Comparison of ENCODE assay signal across 25 cellular contexts in genomic region chr14:72013606-72014129, GRCh38.
"Had no signal": no experiment of that assay in that cellular context is flagged by ENCODE, and none has a peak within 500 bp of the region (broad histone marks: within the 10 kb centered on the region; RNA-seq: fewer than 3 reads in every experiment).

No MANE protein-coding gene starts in this region.

- H3K4me3 Mint-ChIP-seq: activated CD4-positive, alpha-beta T cell treated with anti-CD3 and anti-CD28 coated beads, Interleukin-2, amount 10 ng/mL, durations not matched to agents 7 days and 5 days; activated CD8-positive, alpha-beta T cell treated with anti-CD3 and anti-CD28 coated beads for 36 hours; activated T-helper 17 cell treated with anti-CD3 and anti-CD28 coated beads, Interleukin-2, amount 50 U/mL, for 72 hours; natural killer cell; stimulated activated naive CD8-positive, alpha-beta T cell treated with anti-CD3 and anti-CD28 coated beads, Interleukin-15, Interleukin-2, amounts not matched to agents 100 ng/mL and 50 ng/mL, for 24 hours had no signal

- H3K27ac Mint-ChIP-seq: activated CD4-positive, alpha-beta T cell treated with anti-CD3 and anti-CD28 coated beads, Interleukin-2, amount 10 ng/mL, durations not matched to agents 7 days and 5 days; activated CD8-positive, alpha-beta T cell treated with anti-CD3 and anti-CD28 coated beads for 36 hours; activated naive CD4-positive, alpha-beta T cell treated with anti-CD3 and anti-CD28 coated beads, Interleukin-2, amount 50 U/mL, for 72 hours; activated T-helper 17 cell treated with anti-CD3 and anti-CD28 coated beads, Interleukin-2, amount 50 U/mL, for 72 hours; natural killer cell; stimulated activated naive CD8-positive, alpha-beta T cell treated with anti-CD3 and anti-CD28 coated beads, Interleukin-15, Interleukin-2, amounts not matched to agents 100 ng/mL and 50 ng/mL, for 24 hours had no signal

- FAIRE-seq: endothelial cell of umbilical vein, islet of Langerhans, TTC549 had no signal

- H3K4me1 Mint-ChIP-seq: activated CD4-positive, alpha-beta T cell treated with anti-CD3 and anti-CD28 coated beads, Interleukin-2, amount 10 ng/mL, durations not matched to agents 7 days and 5 days; activated T-helper 17 cell treated with anti-CD3 and anti-CD28 coated beads, Interleukin-2, amount 50 U/mL, for 72 hours; natural killer cell had no signal

- H3K27me3 ChIP-seq: gastrocnemius medialis, suprapubic skin, tibial nerve, uterus had no signal

- H3K4me1 ChIP-seq: gastrocnemius medialis, psoas muscle, suprapubic skin, uterus had no signal

- H3K9me3 Mint-ChIP-seq: activated CD4-positive, alpha-beta T cell treated with anti-CD3 and anti-CD28 coated beads, Interleukin-2, amount 10 ng/mL, durations not matched to agents 7 days and 5 days; activated CD8-positive, alpha-beta T cell treated with anti-CD3 and anti-CD28 coated beads for 36 hours; activated naive CD4-positive, alpha-beta T cell treated with anti-CD3 and anti-CD28 coated beads, Interleukin-2, amount 50 U/mL, for 72 hours; activated T-helper 17 cell treated with anti-CD3 and anti-CD28 coated beads, Interleukin-2, amount 50 U/mL, for 72 hours; natural killer cell; stimulated activated naive CD8-positive, alpha-beta T cell treated with anti-CD3 and anti-CD28 coated beads, Interleukin-15, Interleukin-2, amounts not matched to agents 100 ng/mL and 50 ng/mL, for 24 hours had no signal

- H3K27ac ChIP-seq: gastrocnemius medialis, psoas muscle, suprapubic skin, tibial nerve, uterus, WERI-Rb-1 had no signal

- H3K4me3 ChIP-seq: gastrocnemius medialis, psoas muscle, suprapubic skin, tibial nerve, uterus had no signal

- DNase-seq: activated CD4-positive, alpha-beta T cell treated with anti-CD3 and anti-CD28 coated beads, Interleukin-2, amount 10 ng/mL, durations not matched to agents 7 days and 5 days; activated CD4-positive, CD25-positive, alpha-beta regulatory T cell treated with anti-CD3 and anti-CD28 coated beads, Interleukin-2, amount 50 U/mL, for 72 hours; activated CD8-positive, alpha-beta T cell treated with anti-CD3 and anti-CD28 coated beads for 36 hours; activated T-cell treated with anti-CD3 and anti-CD28 coated beads, Interleukin-2, amount 50 U/mL, for 1 hour; dermis blood vessel endothelial cell; effector CD8-positive, alpha-beta T cell; gastrocnemius medialis; left ventricle myocardium superior; mammary epithelial cell; midbrain; natural killer cell; psoas muscle; right cardiac atrium; stimulated activated CD4-positive, alpha-beta T cell treated with anti-CD3 and anti-CD28 coated beads, Interleukin-12 subunit alpha, Interleukin-12 subunit beta, amount 100 ng/mL, for 4 hours; T-helper 1 cell; uterus; WERI-Rb-1 had no signal

- H3K36me3 ChIP-seq: gastrocnemius medialis, suprapubic skin, tibial nerve, uterus, WERI-Rb-1 had no signal

- H3K9me3 ChIP-seq: gastrocnemius medialis, psoas muscle, suprapubic skin, tibial nerve, uterus had no signal

- H3K36me3 Mint-ChIP-seq: activated naive CD4-positive, alpha-beta T cell treated with anti-CD3 and anti-CD28 coated beads, Interleukin-2, amount 50 U/mL, for 72 hours; natural killer cell had no signal
